Comparison of ENCODE assay signal across 18 cellular contexts in genomic region chr11:112999518-112999917, GRCh38. TPM values are rescaled to one million over a fixed set of nuclear protein-coding genes. Genes with fewer than 3 reads are reported as not detected.
DNase-seq lines count a peak whose midpoint lies in the region; ATAC-seq and TF ChIP-seq lines count a peak whose summit lies in the region.
"Had no signal": no experiment of that assay in that cellular context is flagged by ENCODE, and none has a peak within 500 bp of the region (broad histone marks: within the 10 kb centered on the region; RNA-seq: fewer than 3 reads in every experiment).

No MANE protein-coding gene starts in this region.

- peaks cover 17% of the 10 kb centered on the region for H3K27me3 ChIP-seq in foreskin keratinocyte
- H3K27me3 ChIP-seq: BLaER1 treated with 17β-estradiol and CSF1 and Interleukin-3, amounts not matched to agents 10 nM and 100 nM; heart left ventricle had no signal

- DNase-seq in NCI-H345 (lab: John Stamatoyannopoulos, UW) (peak; percentile 56), NCI-H345 treated with DMSO at 0.1 percent for 48 hours (lab: John Stamatoyannopoulos, UW; ENCODE audit: unreplicated experiment) (no peak), NCI-H1417 treated with DMSO at 0.1 percent for 48 hours (lab: John Stamatoyannopoulos, UW) (peak; percentile 56), NCI-H774 (lab: John Stamatoyannopoulos, UW) (peak; percentile 77), foreskin keratinocyte (peak; percentile 16 to 42), ACHN (no peak)
- DNase-seq: activated CD4-positive, alpha-beta T cell treated with anti-CD3 and anti-CD28 coated beads, Interleukin-2, amount 50 U/mL, for 1 hour; aorta; central memory CD4-positive, alpha-beta T cell; heart left ventricle; left ventricle myocardium inferior; posterior cingulate gyrus had no signal

- no peak overlapping the region for H3K27ac ChIP-seq in foreskin keratinocyte
- H3K27ac ChIP-seq: BLaER1 treated with 17β-estradiol and CSF1 and Interleukin-3, amounts not matched to agents 10 nM and 100 nM; heart left ventricle; left ventricle myocardium inferior had no signal

- no peak for TF ChIP-seq CTCF in foreskin keratinocyte (conservative IDR thresholded peaks at IDR 0.05)

- in situ Hi-C loops in ACHN (cut with HindIII; ENCODE audit: low pct_ligation_motif_present, low pct_unique_long_range_greater_than_20kb, low sequenced_read_pairs) = no loop called here

- ATAC-seq in foreskin keratinocyte (no peak), GM21723 (IDR thresholded peaks at IDR 0.05; ENCODE audit: unreplicated experiment) (no peak), GM21367 (IDR thresholded peaks at IDR 0.05; ENCODE audit: unreplicated experiment) (no peak)
- ATAC-seq: heart left ventricle had no signal

- H3K4me1 ChIP-seq in foreskin keratinocyte = no peaks in the 10 kb centered on the region
- H3K4me1 ChIP-seq: BLaER1 treated with 17β-estradiol and CSF1 and Interleukin-3, amounts not matched to agents 10 nM and 100 nM had no signal

RNA-seq across cellular contexts. Expression of gene NCAM1, which starts 38.3 kb away (rescaled TPM):
- total RNA-seq in foreskin keratinocyte = 0.14 and 0.24 TPM in 2 replicates
- 0.02 and 0.03 TPM in 2 replicates for polyA plus RNA-seq in foreskin keratinocyte
- total RNA-seq: G401, M059J had no signal
- polyA plus RNA-seq: IgD-negative memory B cell had no signal

Comparison
In these comparisons a context has a peak if more than half of its experiments do, and no peak if none do; other contexts are left out.
1. DNase-seq: peak in NCI-H345 (single experiment), NCI-H1417 treated with DMSO at 0.1 percent for 48 hours (single experiment), NCI-H774 (single experiment) and foreskin keratinocyte (2 of 2); none in NCI-H345 treated with DMSO at 0.1 percent for 48 hours (single experiment) and ACHN (single experiment).